23 cellular contexts compared by ENCODE assay signal in the genomic region with DNA sequence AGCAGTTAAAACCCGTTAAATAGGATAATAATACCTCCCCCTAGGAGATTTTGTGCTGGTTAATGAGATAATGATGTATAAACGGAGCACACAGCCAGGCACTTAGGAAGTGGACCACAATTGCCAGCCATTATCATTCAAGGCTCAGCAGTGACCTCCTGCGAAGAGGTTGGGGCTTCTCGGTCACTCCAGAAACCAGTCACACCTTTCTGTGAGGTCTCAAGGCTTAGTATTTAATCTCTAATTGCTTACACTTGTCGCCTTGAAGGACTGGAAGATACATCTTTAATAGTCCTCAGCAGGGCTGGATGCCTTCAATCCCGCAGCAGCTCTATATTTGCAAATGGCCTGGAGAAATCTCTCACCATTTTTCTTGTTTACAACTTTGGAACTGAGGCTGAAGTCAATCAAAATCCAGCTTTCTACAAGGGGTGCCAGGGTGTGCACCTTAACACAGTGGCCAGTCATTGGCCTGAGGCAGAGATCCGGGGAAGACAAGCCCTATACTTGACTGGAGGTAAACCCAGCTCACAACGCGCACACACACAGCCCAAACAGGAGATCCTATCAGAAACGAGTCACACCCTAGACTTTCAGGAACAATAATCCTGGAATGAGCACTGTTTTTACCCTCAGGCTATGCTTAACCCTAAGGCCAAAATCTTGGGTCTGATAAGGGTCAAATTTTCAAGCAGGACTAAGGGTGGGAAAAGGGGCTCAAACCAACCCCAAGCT. TPM values are rescaled to one million over a fixed set of nuclear protein-coding genes. Genes with fewer than 3 reads are reported as not detected.
DNase-seq lines count a peak whose midpoint lies in the region; ATAC-seq, FAIRE-seq and TF ChIP-seq lines count a peak whose summit lies in the region.
"Had no signal": no experiment of that assay in that cellular context is flagged by ENCODE, and none has a peak within 500 bp of the region (broad histone marks: within the 10 kb centered on the region; RNA-seq: fewer than 3 reads in every experiment).

No MANE protein-coding gene starts in this region.

- no peaks in the 10 kb centered on the region for H3K27me3 ChIP-seq in GM23248 (replicated peaks; ENCODE audit: insufficient read depth)
- H3K27me3 ChIP-seq in testis, result no peaks in the 10 kb centered on the region

- H3F3A ChIP-seq in GM23248 (ENCODE audit: insufficient read depth), result peaks cover 6% of the 10 kb centered on the region; the same call in 1 of the 2 replicates

- no peaks in the 10 kb centered on the region for H3K9me3 Mint-ChIP-seq in natural killer cell
- H3K9me3 Mint-ChIP-seq: activated naive CD8-positive, alpha-beta T cell treated with anti-CD3 and anti-CD28 coated beads for 36 hours; activated T-cell treated with anti-CD3 and anti-CD28 coated beads, Interleukin-2, amount 50 U/mL, for 72 hours; natural killer cell treated with Interleukin-12 subunit alpha and Interleukin-12 subunit beta and Interleukin-15 and Interleukin-18, amount 100 ng/mL, for 72 hours had no signal

- no peaks in the 10 kb centered on the region for H3K79me2 ChIP-seq in GM23248 (ENCODE audit: insufficient read depth)

- H3K9me3 ChIP-seq in GM23248 (ENCODE audit: low read depth), result no peaks in the 10 kb centered on the region
- H3K9me3 ChIP-seq in kidney (ENCODE audit: control insufficient read depth in 1 of 2, low read length in 2 of 2), result no peaks in the 10 kb centered on the region
- no peaks in the 10 kb centered on the region for H3K9me3 ChIP-seq in testis
- H3K9me3 ChIP-seq: prostate gland, thoracic aorta had no signal

- 73 to 78% methylated on average over 10 of the region's 10 CpGs for WGBS in GM23248 (ENCODE audit: low coverage in 1 of 2, low lambda C conversion rate in 2 of 2, missing lambda C conversion rate in 2 of 2), 2 experiments
- 77 to 84% methylated on average over 10 of the region's 10 CpGs for WGBS in testis, 2 donors

- H3K27ac Mint-ChIP-seq in natural killer cell, result no peak overlapping the region
- H3K27ac Mint-ChIP-seq: activated CD8-positive, alpha-beta T cell treated with anti-CD3 and anti-CD28 coated beads, Interleukin-2, amount 10 ng/mL, durations not matched to agents 7 days and 5 days; activated T-cell treated with anti-CD3 and anti-CD28 coated beads, Interleukin-2, amount 50 U/mL, for 72 hours; natural killer cell treated with Interleukin-12 subunit alpha and Interleukin-12 subunit beta and Interleukin-15 and Interleukin-18, amount 100 ng/mL, for 72 hours had no signal

- no peak for ATAC-seq in natural killer cell
- ATAC-seq: activated CD8-positive, alpha-beta T cell treated with anti-CD3 and anti-CD28 coated beads, Interleukin-2, amount 10 ng/mL, durations not matched to agents 7 days and 5 days; activated T-cell treated with anti-CD3 and anti-CD28 coated beads, Interleukin-2, amount 50 U/mL, for 72 hours; Right ventricle myocardium inferior had no signal

- DNase-seq in GM23248 (peak; percentile 32), M059J (ENCODE audit: low read depth) (peak; percentile 52), kidney (no peak), cortex of kidney (lab: John Stamatoyannopoulos, UW) (no peak), testis (no peak), natural killer cell (no peak)
- DNase-seq: activated CD8-positive, alpha-beta T cell treated with anti-CD3 and anti-CD28 coated beads, Interleukin-2, amount 10 ng/mL, durations not matched to agents 7 days and 5 days; activated naive CD8-positive, alpha-beta T cell treated with anti-CD3 and anti-CD28 coated beads for 36 hours; activated T-cell treated with anti-CD3 and anti-CD28 coated beads, Interleukin-2, amount 50 U/mL, for 72 hours; dermis blood vessel endothelial cell; erythroblast; NCI-H1694; NK-92 treated with Interleukin-12 subunit alpha and Interleukin-12 subunit beta, amount 100 ng/mL, for 24 hours; stimulated activated CD4-positive, alpha-beta T cell treated with anti-CD3 and anti-CD28 coated beads, Interleukin-4, amount 100 ng/mL, for 4 hours; stimulated activated CD8-positive, alpha-beta memory T cell treated with anti-CD3 and anti-CD28 coated beads, Interleukin-4, amount 100 ng/mL, for 48 hours had no signal

- intact Hi-C loops in kidney (cut with DNase I) (no loop called here), testis (cut with DNase I; ENCODE audit: low total_unique reads) (no loop called here), natural killer cell (cut with micrococcal nuclease) (no loop called here)

- TF ChIP-seq CTCF in kidney (IDR thresholded peaks at IDR 0.05; ENCODE audit: borderline replicate concordance, extremely low read depth, insufficient read depth) (no peak), testis (IDR thresholded peaks at IDR 0.05) (no peak), natural killer cell (IDR thresholded peaks at IDR 0.05) (no peak)

- no peaks in the 10 kb centered on the region for H3K9me2 ChIP-seq in GM23248 (ENCODE audit: insufficient read depth)

- H3K4me3 ChIP-seq in GM23248, result no peak overlapping the region
- no peak overlapping the region for H3K4me3 ChIP-seq in kidney (ENCODE audit: low read length in 2 of 2)
- no peak overlapping the region for H3K4me3 ChIP-seq in testis
- H3K4me3 ChIP-seq: prostate gland, smooth muscle cell, thoracic aorta had no signal

- H2AFZ ChIP-seq in GM23248, result no peak overlapping the region

- FAIRE-seq in kidney (lab: Jason Lieb, UNC), result no peak
- FAIRE-seq: G401.6 had no signal

- no peaks in the 10 kb centered on the region for H3K4me1 ChIP-seq in GM23248 (ENCODE audit: insufficient read depth)
- peaks cover 5 to 12% of the 10 kb centered on the region in 2 donors for H3K4me1 ChIP-seq in kidney (ENCODE audit: control insufficient read depth in 1 of 2, insufficient read depth in 1 of 2, low read depth in 1 of 2, low read length in 2 of 2)
- no peaks in the 10 kb centered on the region for H3K4me1 ChIP-seq in testis
- H3K4me1 ChIP-seq: prostate gland had no signal

- H3K36me3 ChIP-seq in GM23248 (ENCODE audit: low read depth) (no peaks in the 10 kb centered on the region), kidney (ENCODE audit: control insufficient read depth in 1 of 2, insufficient read depth in 2 of 2, low read length in 2 of 2) (no peaks in the 10 kb centered on the region), testis (ENCODE audit: low read depth, missing control alignments) (no peaks in the 10 kb centered on the region)
- H3K36me3 ChIP-seq: prostate gland, thoracic aorta had no signal

- H3K36me3 Mint-ChIP-seq in natural killer cell, result no peaks in the 10 kb centered on the region
- H3K36me3 Mint-ChIP-seq: natural killer cell treated with Interleukin-12 subunit alpha and Interleukin-12 subunit beta and Interleukin-15 and Interleukin-18, amount 100 ng/mL, for 72 hours had no signal

- in situ Hi-C loops in GM23248 (cut with MboI), result no loop called here

- no peak overlapping the region for H3K4me2 ChIP-seq in GM23248 (ENCODE audit: unreplicated experiment)
- H3K4me2 ChIP-seq: smooth muscle cell had no signal

- H3K27ac ChIP-seq in GM23248, result no peak overlapping the region
- peak overlapping the region; percentile 36 to 45 for H3K27ac ChIP-seq in kidney (ENCODE audit: low read depth in 2 of 2, low read length in 2 of 2)
- no peak overlapping the region for H3K27ac ChIP-seq in testis
- H3K27ac ChIP-seq: prostate gland, thoracic aorta, VCaP had no signal

- H3K9ac ChIP-seq in GM23248 (no peak overlapping the region), kidney (ENCODE audit: low read length in 2 of 2) (no peak overlapping the region)

- H3K4me1 Mint-ChIP-seq in natural killer cell, result no peaks in the 10 kb centered on the region

- H3K4me3 Mint-ChIP-seq in natural killer cell, result no peak overlapping the region
- H3K4me3 Mint-ChIP-seq: activated CD8-positive, alpha-beta T cell treated with anti-CD3 and anti-CD28 coated beads, Interleukin-2, amount 10 ng/mL, durations not matched to agents 7 days and 5 days; activated naive CD8-positive, alpha-beta T cell treated with anti-CD3 and anti-CD28 coated beads for 36 hours; activated T-cell treated with anti-CD3 and anti-CD28 coated beads, Interleukin-2, amount 50 U/mL, for 72 hours; natural killer cell treated with Interleukin-12 subunit alpha and Interleukin-12 subunit beta and Interleukin-15 and Interleukin-18, amount 100 ng/mL, for 72 hours had no signal

- TF ChIP-seq POLR2A in testis (IDR thresholded peaks at IDR 0.05), result no peak

- no peaks in the 10 kb centered on the region for H3K27me3 Mint-ChIP-seq in natural killer cell (ENCODE audit: low read depth in 2 of 2)
- H3K27me3 Mint-ChIP-seq: activated naive CD8-positive, alpha-beta T cell treated with anti-CD3 and anti-CD28 coated beads for 36 hours; natural killer cell treated with Interleukin-12 subunit alpha and Interleukin-12 subunit beta and Interleukin-15 and Interleukin-18, amount 100 ng/mL, for 72 hours had no signal

- no peaks in the 10 kb centered on the region for H4K20me1 ChIP-seq in GM23248 (ENCODE audit: insufficient read depth)

RNA-seq across cellular contexts. Expression of a gene that starts 1.2 kb away (rescaled TPM):
- total RNA-seq in GM23248 (2014; rRNA removed; shearing (Covaris generic)), result 0.22 TPM in 1 of 2 replicates, not detected in the other
- polyA plus RNA-seq in GM23248 (2016; fragmentation: Nextera tagmentation; extraction: Ambion mirVana), result 0.61 and 0.88 TPM in 2 replicates
- total RNA-seq in M059J (2014; rRNA removed; shearing (Covaris generic)), result 0.39 TPM in 1 of 2 replicates, not detected in the other
- total RNA-seq in kidney, result 19.9 TPM
- polyA plus RNA-seq in kidney (ENCODE audit: insufficient read depth, low read depth, low replicate concordance), result 7.9 TPM
- 1 to 10 TPM; 1.3 to 4.2 TPM for total RNA-seq in testis
- polyA plus RNA-seq in testis (ENCODE audit: insufficient read depth, low read depth, low replicate concordance), result 3.0 TPM
- not detected for total RNA-seq in natural killer cell
- total RNA-seq: activated CD8-positive, alpha-beta T cell treated with anti-CD3 and anti-CD28 coated beads, Interleukin-2, amount 10 ng/mL, durations not matched to agents 7 days and 5 days; activated naive CD8-positive, alpha-beta T cell treated with anti-CD3 and anti-CD28 coated beads for 36 hours; smooth muscle cell; T-helper 1 cell treated with Interleukin-12 subunit alpha and Interleukin-12 subunit beta and Interleukin-4 antibody, amounts not matched to agents 30 ng/mL and 1 ng/mL, for 36 hours had no signal
- polyA plus RNA-seq: smooth muscle cell had no signal

RNA-seq across cellular contexts. Expression of a gene that starts 10.9 kb away (rescaled TPM):
- total RNA-seq in GM23248 (2014; rRNA removed; shearing (Covaris generic)), result 21.6 and 28.4 TPM in 2 replicates
- 18.3 and 19.9 TPM in 2 replicates for polyA plus RNA-seq in GM23248 (2016; fragmentation: Nextera tagmentation; extraction: Ambion mirVana)
- 84.1 and 130 TPM in 2 replicates for total RNA-seq in M059J (2014; rRNA removed; shearing (Covaris generic))
- total RNA-seq in kidney, result 7.1 TPM
- 5.1 TPM for polyA plus RNA-seq in kidney (ENCODE audit: insufficient read depth, low read depth, low replicate concordance)
- total RNA-seq in testis, result 1 to 10 TPM; 3.6 to 3.7 TPM
- polyA plus RNA-seq in testis (ENCODE audit: insufficient read depth, low read depth, low replicate concordance), result 4.7 TPM
- 10 to 100 TPM in 1 of 3 donors, 1 to 10 TPM in 2; 7.2 to 12.0 (median 9.2) TPM for total RNA-seq in natural killer cell

RNA-seq across cellular contexts. Expression of a gene that starts 11.7 kb away (rescaled TPM):
- total RNA-seq in GM23248 (2014; rRNA removed; shearing (Covaris generic)), result 13.5 and 14.3 TPM in 2 replicates
- polyA plus RNA-seq in GM23248 (2016; fragmentation: Nextera tagmentation; extraction: Ambion mirVana) (10.8 and 13.2 TPM in 2 replicates), kidney (ENCODE audit: insufficient read depth, low read depth, low replicate concordance) (24.1 TPM), testis (ENCODE audit: insufficient read depth, low read depth, low replicate concordance) (174 TPM)
- total RNA-seq in M059J (2014; rRNA removed; shearing (Covaris generic)), result 25.5 and 25.9 TPM in 2 replicates
- total RNA-seq in kidney (26.2 TPM), testis (10 to 100 TPM; 86.4 to 93.2 TPM), natural killer cell (10 to 100 TPM; 13.0 to 20.7 (median 16.9) TPM)

RNA-seq across cellular contexts. Expression of a gene that starts 30.4 kb away (rescaled TPM):
- not detected in 2 replicates for total RNA-seq in GM23248 (2014; rRNA removed; shearing (Covaris generic))
- polyA plus RNA-seq in GM23248 (2016; fragmentation: Nextera tagmentation; extraction: Ambion mirVana), result 0.16 TPM in 1 of 2 replicates, not detected in the other
- not detected in 2 replicates for total RNA-seq in M059J (2014; rRNA removed; shearing (Covaris generic))
- total RNA-seq in kidney, result not detected
- not detected for polyA plus RNA-seq in kidney (ENCODE audit: insufficient read depth, low read depth, low replicate concordance)
- not detected for total RNA-seq in testis
- not detected for polyA plus RNA-seq in testis (ENCODE audit: insufficient read depth, low read depth, low replicate concordance)
- not detected for total RNA-seq in natural killer cell
- total RNA-seq: activated CD8-positive, alpha-beta T cell treated with anti-CD3 and anti-CD28 coated beads, Interleukin-2, amount 10 ng/mL, durations not matched to agents 7 days and 5 days; activated naive CD8-positive, alpha-beta T cell treated with anti-CD3 and anti-CD28 coated beads for 36 hours; activated T-cell treated with anti-CD3 and anti-CD28 coated beads, Interleukin-2, amount 50 U/mL, for 72 hours; dermis blood vessel endothelial cell; natural killer cell treated with Interleukin-12 subunit alpha and Interleukin-12 subunit beta and Interleukin-15 and Interleukin-18, amount 100 ng/mL, for 72 hours; prostate gland; Right ventricle myocardium inferior; T-helper 1 cell treated with Interleukin-12 subunit alpha and Interleukin-12 subunit beta and Interleukin-4 antibody, amounts not matched to agents 30 ng/mL and 1 ng/mL, for 36 hours; thoracic aorta had no signal

RNA-seq across cellular contexts. Expression of a gene that starts 49.0 kb away (rescaled TPM):
- not detected in 2 replicates for total RNA-seq in GM23248 (2014; rRNA removed; shearing (Covaris generic))
- not detected in 2 replicates for polyA plus RNA-seq in GM23248 (2016; fragmentation: Nextera tagmentation; extraction: Ambion mirVana)
- not detected in 2 replicates for total RNA-seq in M059J (2014; rRNA removed; shearing (Covaris generic))
- 0.13 TPM for total RNA-seq in kidney
- polyA plus RNA-seq in kidney (ENCODE audit: insufficient read depth, low read depth, low replicate concordance), result not detected
- total RNA-seq in testis, result under 1 TPM in 1 of 2 donors, not detected in 1; 0.06 TPM
- polyA plus RNA-seq in testis (ENCODE audit: insufficient read depth, low read depth, low replicate concordance), result 0.32 TPM
- total RNA-seq in natural killer cell, result not detected
- total RNA-seq: activated CD8-positive, alpha-beta T cell treated with anti-CD3 and anti-CD28 coated beads, Interleukin-2, amount 10 ng/mL, durations not matched to agents 7 days and 5 days; activated naive CD8-positive, alpha-beta T cell treated with anti-CD3 and anti-CD28 coated beads for 36 hours; activated T-cell treated with anti-CD3 and anti-CD28 coated beads, Interleukin-2, amount 50 U/mL, for 72 hours; dermis blood vessel endothelial cell; natural killer cell treated with Interleukin-12 subunit alpha and Interleukin-12 subunit beta and Interleukin-15 and Interleukin-18, amount 100 ng/mL, for 72 hours; Right ventricle myocardium inferior; T-helper 1 cell treated with Interleukin-12 subunit alpha and Interleukin-12 subunit beta and Interleukin-4 antibody, amounts not matched to agents 30 ng/mL and 1 ng/mL, for 36 hours had no signal

Comparison
In these comparisons a context has a peak if more than half of its experiments do, and no peak if none do; other contexts are left out.
1. DNase-seq: peak in GM23248 (single experiment) and M059J (single experiment); none in kidney (single experiment), cortex of kidney (single experiment), testis (single experiment) and natural killer cell (single experiment).
2. H3K27ac ChIP-seq: peak in kidney (2 of 2); none in GM23248 (single experiment) and testis (0 of 2).